ENCODE assay signal across 12 cellular contexts in genomic region chrX:107935664-107936433, GRCh38. TPM values are rescaled to one million over a fixed set of nuclear protein-coding genes. Genes with fewer than 3 reads are reported as not detected.
DNase-seq lines count a peak whose midpoint lies in the region; ATAC-seq, FAIRE-seq and TF ChIP-seq lines count a peak whose summit lies in the region.
"Had no signal": no experiment of that assay in that cellular context is flagged by ENCODE, and none has a peak within 500 bp of the region (broad histone marks: within the 10 kb centered on the region; RNA-seq: fewer than 3 reads in every experiment).

No MANE protein-coding gene starts in this region.

- H3K9ac ChIP-seq in keratinocyte (ENCODE audit: control insufficient read depth, extremely low read depth, insufficient read depth, low read length) (peak overlapping the region; percentile 85), subcutaneous abdominal adipose tissue (ENCODE audit: low read length in 5 of 5) (no peak overlapping the region)

- in situ Hi-C loops in brain microvascular endothelial cell (cut with HindIII; ENCODE audit: low pct_ligation_motif_present, low sequenced_read_pairs) (no loop called here), HAP-1 (cut with MboI; ENCODE audit: low sequenced_read_pairs) (no loop called here)

- H4K20me1 ChIP-seq in keratinocyte (ENCODE audit: control insufficient read depth, extremely low read depth, insufficient read depth, low read length): no peaks in the 10 kb centered on the region

- TF ChIP-seq CTCF in brain microvascular endothelial cell (IDR thresholded peaks at IDR 0.05; ENCODE audit: low read depth, low read length, missing control alignments) (no peak), keratinocyte (optimal IDR thresholded peaks at IDR 0.05 in 1 of 3, IDR thresholded peaks at IDR 0.05 in 1 of 3, conservative IDR thresholded peaks at IDR 0.05 in 1 of 3; ENCODE audit: extremely low read depth in 1 of 3, insufficient read depth in 2 of 3, low read length in 3 of 3) (peak in 1 of 3 experiments; percentile 8), upper lobe of right lung (IDR thresholded peaks at IDR 0.05) (no peak)

- FAIRE-seq in keratinocyte (lab: Jason Lieb, UNC): peak; percentile 53

- H3K4me3 ChIP-seq in brain microvascular endothelial cell (ENCODE audit: low read depth, low read length) (peak overlapping the region; percentile 34), keratinocyte (ENCODE audit: control insufficient read depth in 2 of 3, extremely low read depth in 1 of 3, insufficient read depth in 2 of 3, low read depth in 1 of 3, low read length in 3 of 3) (peak overlapping the region; percentile 52 to 79 (median 70)), subcutaneous abdominal adipose tissue (ENCODE audit: low read depth in 1 of 5, low read length in 5 of 5) (peak overlapping the region; percentile 1 to 32 (median 14)), upper lobe of right lung (no peak overlapping the region), HAP-1 (no peak overlapping the region)
- H3K4me3 ChIP-seq: SJCRH30 had no signal

- H3K9me3 Mint-ChIP-seq in activated T-cell treated with anti-CD3 and anti-CD28 coated beads, Interleukin-2, amount 50 U/mL, for 72 hours: peaks cover 0 to 2% of the 10 kb centered on the region in 2 donors

- peaks cover 15% of the 10 kb centered on the region for H3K79me2 ChIP-seq in keratinocyte (ENCODE audit: control insufficient read depth, insufficient read depth, low read length)

- peaks cover 0 to 3% of the 10 kb centered on the region in 2 donors for H3K36me3 Mint-ChIP-seq in activated T-cell treated with anti-CD3 and anti-CD28 coated beads, Interleukin-2, amount 50 U/mL, for 72 hours (ENCODE audit: insufficient read depth in 2 of 2)
- H3K36me3 Mint-ChIP-seq: CD4-positive, alpha-beta memory T cell had no signal

- DNase-seq in activated T-cell treated with anti-CD3 and anti-CD28 coated beads, Interleukin-2, amount 50 U/mL, for 72 hours: no peak
- no peak for DNase-seq in activated T-cell treated with anti-CD3 and anti-CD28 coated beads, Interleukin-2, amount 50 U/mL, for 1 hour
- DNase-seq in brain microvascular endothelial cell: peak; percentile 1
- DNase-seq in keratinocyte (ENCODE audit: low read depth, low spot score): peak; percentile 28
- DNase-seq in upper lobe of right lung: no peak
- DNase-seq in HAP-1 (ENCODE audit: low spot score in 2 of 2): no peak
- DNase-seq: CD4-positive, alpha-beta memory T cell; SJCRH30 had no signal

- peaks cover 53% of the 10 kb centered on the region for H3K27me3 Mint-ChIP-seq in activated T-cell treated with anti-CD3 and anti-CD28 coated beads, Interleukin-2, amount 50 U/mL, for 72 hours (ENCODE audit: low read depth)

- H3K36me3 ChIP-seq in brain microvascular endothelial cell (replicated peaks) (no peaks in the 10 kb centered on the region), keratinocyte (ENCODE audit: control insufficient read depth in 2 of 2, extremely low read depth in 1 of 2, insufficient read depth in 2 of 2, low read length in 2 of 2) (peaks cover 0 to 3% of the 10 kb centered on the region in 2 experiments), subcutaneous abdominal adipose tissue (ENCODE audit: control insufficient read depth in 5 of 5, insufficient read depth in 5 of 5, low read length in 5 of 5) (no peaks in the 10 kb centered on the region), upper lobe of right lung (no peaks in the 10 kb centered on the region), HAP-1 (replicated peaks) (no peaks in the 10 kb centered on the region)
- H3K36me3 ChIP-seq: adrenal gland, SJCRH30 had no signal

- no peak overlapping the region for H3K27ac Mint-ChIP-seq in activated T-cell treated with anti-CD3 and anti-CD28 coated beads, Interleukin-2, amount 50 U/mL, for 72 hours

- no peaks in the 10 kb centered on the region for H3K4me1 Mint-ChIP-seq in activated T-cell treated with anti-CD3 and anti-CD28 coated beads, Interleukin-2, amount 50 U/mL, for 72 hours (ENCODE audit: low read depth)

- H3K4me1 ChIP-seq in keratinocyte (ENCODE audit: control insufficient read depth, extremely low read depth, insufficient read depth, low read length) (peaks cover 5% of the 10 kb centered on the region), subcutaneous abdominal adipose tissue (ENCODE audit: control insufficient read depth in 5 of 5, insufficient read depth in 5 of 5, low read length in 5 of 5) (peaks cover 0 to 10% (median 6%) of the 10 kb centered on the region in 5 donors), upper lobe of right lung (no peaks in the 10 kb centered on the region), HAP-1 (no peaks in the 10 kb centered on the region; the same call in 1 of the 2 replicates)
- H3K4me1 ChIP-seq: adrenal gland had no signal

- dilution Hi-C loops in keratinocyte (cut with MboI; ENCODE audit: extremely low pct_ligation_motif_present, low sequenced_read_pairs): no loop called here

- H3K4me2 ChIP-seq in keratinocyte (ENCODE audit: control insufficient read depth, extremely low read depth, insufficient read depth, low read depth, low read length): peak overlapping the region; percentile 79

- no peaks in the 10 kb centered on the region for H3K9me3 ChIP-seq in keratinocyte (ENCODE audit: control insufficient read depth, low read depth, low read length)
- peaks cover 0 to 5% (median 0%) of the 10 kb centered on the region in 5 donors for H3K9me3 ChIP-seq in subcutaneous abdominal adipose tissue (ENCODE audit: control insufficient read depth in 5 of 5, low read length in 5 of 5)
- no peaks in the 10 kb centered on the region for H3K9me3 ChIP-seq in upper lobe of right lung
- no peaks in the 10 kb centered on the region for H3K9me3 ChIP-seq in HAP-1
- H3K9me3 ChIP-seq: adrenal gland, SJCRH30 had no signal

- peak overlapping the region; percentile 64 for H2AFZ ChIP-seq in keratinocyte (ENCODE audit: control insufficient read depth, low read length)

- ATAC-seq in activated T-cell treated with anti-CD3 and anti-CD28 coated beads, Interleukin-2, amount 50 U/mL, for 72 hours (replicated peaks in 1 of 2): no peak
- ATAC-seq in upper lobe of right lung (no peak), GM18498 (IDR thresholded peaks at IDR 0.05; ENCODE audit: unreplicated experiment) (no peak)

- no peaks in the 10 kb centered on the region for H3K9me1 ChIP-seq in keratinocyte (ENCODE audit: control insufficient read depth, extremely low read depth, insufficient read depth, low read length)

- intact Hi-C loops in upper lobe of right lung (cut with DNase I): no loop called here

- H3K27me3 ChIP-seq in brain microvascular endothelial cell (replicated peaks) (no peaks in the 10 kb centered on the region), keratinocyte (ENCODE audit: control insufficient read depth, extremely low read depth, insufficient read depth, low read length) (no peaks in the 10 kb centered on the region), subcutaneous abdominal adipose tissue (ENCODE audit: control insufficient read depth in 5 of 5, insufficient read depth in 4 of 5, low read length in 5 of 5) (peaks cover 0 to 21% (median 17%) of the 10 kb centered on the region in 5 donors), upper lobe of right lung (no peaks in the 10 kb centered on the region), HAP-1 (ENCODE audit: low read depth) (peaks cover 2% of the 10 kb centered on the region; the same call in 1 of the 2 replicates)
- H3K27me3 ChIP-seq: SJCRH30 had no signal

- H3K27ac ChIP-seq in brain microvascular endothelial cell (no peak overlapping the region), keratinocyte (ENCODE audit: control insufficient read depth, insufficient read depth, low read length) (peak overlapping the region; percentile 86), subcutaneous abdominal adipose tissue (ENCODE audit: low read depth, low read length) (no peak overlapping the region), upper lobe of right lung (no peak overlapping the region)
- H3K27ac ChIP-seq: adrenal gland, SJCRH30 had no signal

- H3K4me3 Mint-ChIP-seq in activated T-cell treated with anti-CD3 and anti-CD28 coated beads, Interleukin-2, amount 50 U/mL, for 72 hours: peak overlapping the region; percentile 33 to 48

RNA-seq across cellular contexts. Expression of gene TEX13B, which starts 46.3 kb away (rescaled TPM):
- total RNA-seq in activated T-cell treated with anti-CD3 and anti-CD28 coated beads, Interleukin-2, amount 50 U/mL, for 72 hours: not detected
- not detected in 3 replicates for polyA plus RNA-seq in keratinocyte
- polyA plus RNA-seq in keratinocyte (2011; ENCODE audit: low read depth): not detected
- polyA plus RNA-seq in keratinocyte (2011; cell fraction: cytosol; rRNA removed): not detected in 2 replicates
- polyA plus RNA-seq in keratinocyte (2011; cell fraction: nucleus; rRNA removed): not detected in 2 replicates
- polyA plus RNA-seq in keratinocyte (2012; ENCODE audit: low replicate concordance): not detected in 2 replicates
- polyA minus RNA-seq in keratinocyte: not detected in 3 replicates
- not detected for polyA minus RNA-seq in keratinocyte (2011; cell fraction: cytosol; rRNA and poly(A)+ RNA removed)
- polyA minus RNA-seq in keratinocyte (2011; cell fraction: nucleus; rRNA and poly(A)+ RNA removed): not detected in 2 replicates
- total RNA-seq in upper lobe of right lung: not detected
- total RNA-seq: adrenal gland; CD4-positive, alpha-beta memory T cell; lung microvascular endothelial cell; SJCRH30 had no signal
- polyA plus RNA-seq: adrenal gland; CD4-positive, alpha-beta memory T cell had no signal

Comparison
In these comparisons a context has a peak if more than half of its experiments do, and no peak if none do; other contexts are left out.
1. DNase-seq: peak in brain microvascular endothelial cell (single experiment) and keratinocyte (single experiment); none in activated T-cell treated with anti-CD3 and anti-CD28 coated beads, Interleukin-2, amount 50 U/mL, for 72 hours (0 of 2), activated T-cell treated with anti-CD3 and anti-CD28 coated beads, Interleukin-2, amount 50 U/mL, for 1 hour (single experiment), upper lobe of right lung (single experiment) and HAP-1 (0 of 2).
2. H3K4me3 ChIP-seq: peak in brain microvascular endothelial cell (single experiment), keratinocyte (3 of 3) and subcutaneous abdominal adipose tissue (5 of 5); none in upper lobe of right lung (single experiment) and HAP-1 (single experiment).